Comparison of ENCODE assay signal across 17 cellular contexts in the genomic region with DNA sequence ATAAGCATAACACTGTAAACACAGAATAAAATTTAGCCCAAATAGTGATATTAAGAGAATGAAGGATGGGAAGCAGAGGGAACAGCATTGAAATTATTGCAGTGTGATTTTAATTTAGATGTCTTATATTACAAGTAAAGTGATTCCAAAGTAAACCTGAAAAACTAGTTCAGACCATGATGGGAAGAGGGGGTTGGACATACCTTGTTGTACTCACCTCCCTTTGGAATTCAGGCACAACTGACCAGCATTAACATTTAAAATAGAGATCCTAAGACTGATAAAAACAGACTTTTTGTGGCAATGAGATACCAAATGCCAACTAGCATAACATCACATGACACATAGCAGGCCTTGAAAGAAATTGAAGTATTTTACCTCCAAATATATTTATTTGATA.
DNase-seq lines count a peak whose midpoint lies in the region; ATAC-seq and TF ChIP-seq lines count a peak whose summit lies in the region.
"Had no signal": no experiment of that assay in that cellular context is flagged by ENCODE, and none has a peak within 500 bp of the region (broad histone marks: within the 10 kb centered on the region; RNA-seq: fewer than 3 reads in every experiment).

No MANE protein-coding gene starts in this region.

- H3K27me3 ChIP-seq in mammary epithelial cell (ENCODE audit: insufficient read depth, low read length) (no peaks in the 10 kb centered on the region), PC-9 (ENCODE audit: insufficient read depth, low read depth) (no peaks in the 10 kb centered on the region)
- H3K27me3 ChIP-seq: BLaER1 had no signal

- H3K36me3 ChIP-seq in mammary epithelial cell (ENCODE audit: insufficient read depth, low read length) (no peaks in the 10 kb centered on the region), PC-9 (ENCODE audit: low read depth) (no peaks in the 10 kb centered on the region)
- H3K36me3 ChIP-seq: BLaER1 had no signal

- DNase-seq in mammary epithelial cell, result peak; percentile 41
- DNase-seq in MCF 10A (ENCODE audit: unreplicated experiment), result no peak
- peak; percentile 29 to 91 for DNase-seq in PC-9
- DNase-seq in epithelial cell of prostate (ENCODE audit: low read depth, low spot score), result no peak
- no peak for DNase-seq in GM03348 (ENCODE audit: low spot score)
- DNase-seq: 8988T; CD4-positive, alpha-beta memory T cell; DMS153; DMS79; GDM1; GOT3; H7 had no signal

- H3K27ac ChIP-seq in mammary epithelial cell (ENCODE audit: insufficient read depth, low read depth, low read length) (no peak overlapping the region), PC-9 (peak overlapping the region; percentile 76), epithelial cell of prostate (peak overlapping the region; percentile 80)
- H3K27ac ChIP-seq: BLaER1 had no signal

- intact Hi-C loops in mammary epithelial cell (cut with micrococcal nuclease), result loop anchor here (5.0 kb wide), 1 partner anchor 53 kb away; no protein-coding TSS in a partner anchor
- intact Hi-C loops in MCF 10A (cut with micrococcal nuclease), result loop anchor here (10.0 kb wide), 1 partner anchor 106 kb away; no protein-coding TSS in a partner anchor
- intact Hi-C loops in PC-9 (cut with micrococcal nuclease; ENCODE audit: unreplicated experiment), result loop anchor here (1.0 to 5.0 kb wide), 6 partner anchors 43 to 322 kb away; no protein-coding TSS in a partner anchor

- in situ Hi-C loops in mammary epithelial cell (cut with MboI; ENCODE audit: low sequenced_read_pairs in 2 of 2), result no loop called here

- H3K4me1 Mint-ChIP-seq in MCF 10A (ENCODE audit: insufficient read depth, unreplicated experiment), result peaks cover 7% of the 10 kb centered on the region

- no peaks in the 10 kb centered on the region for H3K9me2 ChIP-seq in PC-9 (ENCODE audit: insufficient read depth)

- BruUV-seq in mammary epithelial cell (replicated peaks; lab: Mats Ljungman, UMichigan) (no TSS peak), MCF 10A (replicated peaks; lab: Mats Ljungman, UMichigan) (no TSS peak), PC-9 (replicated peaks; lab: Mats Ljungman, UMichigan) (no TSS peak)

- CTCF ChIA-PET in mammary epithelial cell (lab: Charles Lee; ENCODE audit: low non-redundant PET), result no interaction called here
- CTCF ChIA-PET in MCF 10A (lab: Yijun Ruan, JAX), result no interaction called here
- CTCF ChIA-PET in PC-9 (lab: Charles Lee), result no interaction called here

- H3K36me3 Mint-ChIP-seq in MCF 10A (ENCODE audit: insufficient read depth, unreplicated experiment), result no peaks in the 10 kb centered on the region
- H3K36me3 Mint-ChIP-seq: CD14-positive monocyte; CD4-positive, alpha-beta memory T cell had no signal

- H3F3A ChIP-seq in PC-9 (ENCODE audit: insufficient read depth, low read depth), result peaks cover 48% of the 10 kb centered on the region

- no peak overlapping the region for H3K27ac Mint-ChIP-seq in MCF 10A (ENCODE audit: low read depth, unreplicated experiment)
- H3K27ac Mint-ChIP-seq: CD14-positive monocyte; CD4-positive, alpha-beta memory T cell had no signal

- POLR2A ChIA-PET in MCF 10A (lab: Yijun Ruan, JAX) (interaction anchor here (0.8 kb wide), 1 partner anchor 14 kb away, joined by 3 read pairs; no protein-coding TSS in a partner anchor), PC-9 (lab: Charles Lee; ENCODE audit: unreplicated experiment) (no interaction called here)

- no peaks in the 10 kb centered on the region for H3K9me3 Mint-ChIP-seq in MCF 10A (ENCODE audit: unreplicated experiment)

- H3K4me3 ChIP-seq in mammary epithelial cell (replicated peaks in 1 of 3; ENCODE audit: insufficient read depth in 1 of 3, low read depth in 2 of 3, low read length in 3 of 3) (no peak overlapping the region), PC-9 (peak overlapping the region; percentile 39; the same call in 1 of the 2 replicates)
- H3K4me3 ChIP-seq: BLaER1 had no signal

- H3K79me2 ChIP-seq in mammary epithelial cell (ENCODE audit: insufficient read depth, low read length) (no peaks in the 10 kb centered on the region), PC-9 (ENCODE audit: low read depth) (no peaks in the 10 kb centered on the region)

- ATAC-seq in GM19351 (IDR thresholded peaks at IDR 0.05; ENCODE audit: unreplicated experiment), result no peak
- ATAC-seq in HG02852 (IDR thresholded peaks at IDR 0.05; ENCODE audit: unreplicated experiment), result no peak
- ATAC-seq in GM19395 (IDR thresholded peaks at IDR 0.05; ENCODE audit: unreplicated experiment), result no peak

- H2AFZ ChIP-seq in mammary epithelial cell (ENCODE audit: low read depth, low read length) (no peak overlapping the region), PC-9 (no peak overlapping the region)

- H4K20me1 ChIP-seq in mammary epithelial cell (ENCODE audit: insufficient read depth, low read length) (no peaks in the 10 kb centered on the region), PC-9 (ENCODE audit: insufficient read depth) (no peaks in the 10 kb centered on the region)
- H4K20me1 ChIP-seq: BLaER1 had no signal

- H3K4me3 Mint-ChIP-seq in MCF 10A (ENCODE audit: unreplicated experiment), result no peak overlapping the region
- H3K4me3 Mint-ChIP-seq: CD14-positive monocyte; CD4-positive, alpha-beta memory T cell had no signal

- H3K9ac ChIP-seq in mammary epithelial cell (ENCODE audit: insufficient read depth, low read length), result no peak overlapping the region
- H3K9ac ChIP-seq: BLaER1 had no signal

- H3K4me2 ChIP-seq in mammary epithelial cell (ENCODE audit: insufficient read depth, low read depth, low read length), result no peak overlapping the region
- peak overlapping the region; percentile 71 for H3K4me2 ChIP-seq in PC-9
- H3K4me2 ChIP-seq: BLaER1 had no signal

- no peak for TF ChIP-seq CTCF in mammary epithelial cell (conservative IDR thresholded peaks at IDR 0.05 in 1 of 2, IDR thresholded peaks at IDR 0.05 in 1 of 2; ENCODE audit: extremely low read depth in 1 of 2, insufficient read depth in 1 of 2, low read depth in 1 of 2, low read length in 2 of 2)
- TF ChIP-seq CTCF in MCF 10A (IDR thresholded peaks at IDR 0.05; ENCODE audit: unreplicated experiment), result no peak
- TF ChIP-seq CTCF in PC-9 (conservative IDR thresholded peaks at IDR 0.05), result no peak

- H3K4me1 ChIP-seq in mammary epithelial cell (ENCODE audit: insufficient read depth, low read length) (peaks cover 40% of the 10 kb centered on the region), PC-9 (replicated peaks; ENCODE audit: insufficient read depth) (peaks cover 65% of the 10 kb centered on the region)
- H3K4me1 ChIP-seq: BLaER1 had no signal

- dilution Hi-C loops in mammary epithelial cell (cut with HindIII; ENCODE audit: low sequenced_read_pairs), result no loop called here

- H3K9me3 ChIP-seq in mammary epithelial cell (replicated peaks; ENCODE audit: insufficient read depth, low read length) (no peaks in the 10 kb centered on the region), PC-9 (ENCODE audit: insufficient read depth, low read depth) (peaks cover 8% of the 10 kb centered on the region)
- H3K9me3 ChIP-seq: BLaER1 had no signal

- H3K27me3 Mint-ChIP-seq in MCF 10A (ENCODE audit: insufficient read depth, unreplicated experiment), result no peaks in the 10 kb centered on the region

Comparison
In these comparisons a context has a peak if more than half of its experiments do, and no peak if none do; other contexts are left out.
1. DNase-seq: peak in mammary epithelial cell (single experiment) and PC-9 (2 of 2); none in MCF 10A (single experiment), epithelial cell of prostate (single experiment) and GM03348 (single experiment).